ENCODE assay signal across 16 cellular contexts in the genomic region with DNA sequence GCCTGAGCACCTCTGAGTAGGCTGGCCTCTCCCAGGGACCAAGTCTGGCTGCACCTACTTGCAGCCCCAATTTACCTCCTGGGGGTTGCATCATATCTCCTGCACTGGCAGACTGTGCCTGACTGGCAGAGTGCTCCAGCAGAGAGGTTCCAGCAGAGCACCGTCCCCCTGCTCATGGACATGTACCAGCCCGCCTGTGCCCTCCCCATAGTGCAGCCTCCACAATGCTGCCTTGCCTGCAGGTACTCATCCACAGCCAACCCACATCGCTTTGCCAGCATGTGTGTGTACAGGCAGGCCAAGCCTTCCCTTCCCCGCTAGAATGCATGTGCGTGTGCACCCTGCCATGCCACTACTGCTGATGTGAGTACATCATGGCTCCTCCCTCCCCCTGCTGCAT.
DNase-seq lines count a peak whose midpoint lies in the region; ATAC-seq, FAIRE-seq and TF ChIP-seq lines count a peak whose summit lies in the region.
"Had no signal": no experiment of that assay in that cellular context is flagged by ENCODE, and none has a peak within 500 bp of the region (broad histone marks: within the 10 kb centered on the region; RNA-seq: fewer than 3 reads in every experiment).

No MANE protein-coding gene starts in this region.

- H2BK5ac ChIP-seq in trophoblast cell (ENCODE audit: low read depth, low read length, poor library complexity), result no peak overlapping the region

- no peak overlapping the region for H3K23ac ChIP-seq in trophoblast cell (ENCODE audit: low read length)

- H3K9me3 ChIP-seq in trophoblast cell (ENCODE audit: insufficient read depth, low read depth, low read length), result peaks cover 8% of the 10 kb centered on the region

- no peak overlapping the region for H3K4ac ChIP-seq in trophoblast cell (ENCODE audit: low read depth, low read length)

- no peaks in the 10 kb centered on the region for H3K79me2 ChIP-seq in trophoblast cell (ENCODE audit: control insufficient read depth, insufficient read depth, low read length, poor library complexity)

- H3K4me3 ChIP-seq in epithelial cell of esophagus (ENCODE audit: low read length), result no peak overlapping the region
- peak overlapping the region; percentile 23 for H3K4me3 ChIP-seq in trophoblast cell (ENCODE audit: low read depth, low read length)
- H3K4me3 ChIP-seq: BLaER1, GM23248 had no signal

- H2BK12ac ChIP-seq in trophoblast cell (ENCODE audit: low read length), result no peak overlapping the region

- ATAC-seq in Right ventricle myocardium inferior, result no peak
- ATAC-seq in GM19351 (IDR thresholded peaks at IDR 0.05; ENCODE audit: unreplicated experiment), result no peak
- no peak for ATAC-seq in GM18858 (IDR thresholded peaks at IDR 0.05; ENCODE audit: unreplicated experiment)

- no CpG with 5 or more reads among the region's 5 CpGs for WGBS in trophoblast cell (ENCODE audit: extremely low coverage, insufficient coverage, insufficient read length)

- no peak overlapping the region for H3K27ac ChIP-seq in trophoblast cell (ENCODE audit: low read depth, low read length)
- H3K27ac ChIP-seq: BLaER1, GM23248, HL-60 had no signal

- H3K36me3 ChIP-seq in trophoblast cell (ENCODE audit: control insufficient read depth in 1 of 2, insufficient read depth in 2 of 2, low read length in 2 of 2), result no peaks in the 10 kb centered on the region
- H3K36me3 ChIP-seq: BLaER1 had no signal

- no peak for TF ChIP-seq CTCF in epithelial cell of esophagus (IDR thresholded peaks at IDR 0.05; ENCODE audit: insufficient read depth, low read depth, low read length, missing control alignments)

- no peak for FAIRE-seq in GM19239 (lab: Jason Lieb, UNC)
- FAIRE-seq: H54 had no signal

- no peak overlapping the region for H3K14ac ChIP-seq in trophoblast cell (ENCODE audit: low read length)

- H2AK5ac ChIP-seq in trophoblast cell (ENCODE audit: low read length), result no peak overlapping the region

- H4K8ac ChIP-seq in trophoblast cell (ENCODE audit: low read depth, low read length), result no peak overlapping the region

- no peak overlapping the region for H4K12ac ChIP-seq in trophoblast cell (ENCODE audit: low read depth, low read length)

- no peak overlapping the region for H4K91ac ChIP-seq in trophoblast cell (ENCODE audit: low read depth, low read length)

- intact Hi-C loops in Right ventricle myocardium inferior (cut with DNase I) (no loop called here), cardiac septum (cut with DNase I) (no loop called here)

- no peaks in the 10 kb centered on the region for H3K27me3 ChIP-seq in trophoblast cell (ENCODE audit: insufficient read depth, low read length)
- H3K27me3 ChIP-seq: BLaER1 had no signal

- no peaks in the 10 kb centered on the region for H3K79me1 ChIP-seq in trophoblast cell (ENCODE audit: low read length)

- DNase-seq in Right ventricle myocardium inferior (ENCODE audit: missing footprints) (peak; percentile 63), cardiac septum (ENCODE audit: low spot score) (no peak), epithelial cell of esophagus (ENCODE audit: low read depth) (peak; percentile 19), trophoblast cell (no peak), GM19239 (ENCODE audit: insufficient read length, low spot score) (no peak)
- DNase-seq: 8988T, DMS153, DMS79, GDM1, GM23248, HCEC 1CT had no signal

- no peak overlapping the region for H3K9ac ChIP-seq in trophoblast cell (ENCODE audit: low read length)
- H3K9ac ChIP-seq: BLaER1, GM23248 had no signal

- H2AFZ ChIP-seq in trophoblast cell (ENCODE audit: insufficient read depth, low read length, poor library complexity), result no peak overlapping the region
- H2AFZ ChIP-seq: GM23248 had no signal

- H2BK120ac ChIP-seq in trophoblast cell (ENCODE audit: insufficient read depth, low read length, poor library complexity), result no peak overlapping the region

- no peaks in the 10 kb centered on the region for H3K4me1 ChIP-seq in trophoblast cell (ENCODE audit: control insufficient read depth in 1 of 2, insufficient read depth in 2 of 2, low read length in 2 of 2)
- H3K4me1 ChIP-seq: BLaER1 had no signal

- no peak overlapping the region for H3K4me2 ChIP-seq in trophoblast cell (ENCODE audit: low read length)
- H3K4me2 ChIP-seq: BLaER1 had no signal

- no peak overlapping the region for H3K18ac ChIP-seq in trophoblast cell (ENCODE audit: low read length)

Comparison
In these comparisons a context has a peak if more than half of its experiments do, and no peak if none do; other contexts are left out.
1. DNase-seq: peak in Right ventricle myocardium inferior (single experiment) and epithelial cell of esophagus (single experiment); none in cardiac septum (single experiment), trophoblast cell (0 of 2) and GM19239 (single experiment).